In the genomic region with DNA sequence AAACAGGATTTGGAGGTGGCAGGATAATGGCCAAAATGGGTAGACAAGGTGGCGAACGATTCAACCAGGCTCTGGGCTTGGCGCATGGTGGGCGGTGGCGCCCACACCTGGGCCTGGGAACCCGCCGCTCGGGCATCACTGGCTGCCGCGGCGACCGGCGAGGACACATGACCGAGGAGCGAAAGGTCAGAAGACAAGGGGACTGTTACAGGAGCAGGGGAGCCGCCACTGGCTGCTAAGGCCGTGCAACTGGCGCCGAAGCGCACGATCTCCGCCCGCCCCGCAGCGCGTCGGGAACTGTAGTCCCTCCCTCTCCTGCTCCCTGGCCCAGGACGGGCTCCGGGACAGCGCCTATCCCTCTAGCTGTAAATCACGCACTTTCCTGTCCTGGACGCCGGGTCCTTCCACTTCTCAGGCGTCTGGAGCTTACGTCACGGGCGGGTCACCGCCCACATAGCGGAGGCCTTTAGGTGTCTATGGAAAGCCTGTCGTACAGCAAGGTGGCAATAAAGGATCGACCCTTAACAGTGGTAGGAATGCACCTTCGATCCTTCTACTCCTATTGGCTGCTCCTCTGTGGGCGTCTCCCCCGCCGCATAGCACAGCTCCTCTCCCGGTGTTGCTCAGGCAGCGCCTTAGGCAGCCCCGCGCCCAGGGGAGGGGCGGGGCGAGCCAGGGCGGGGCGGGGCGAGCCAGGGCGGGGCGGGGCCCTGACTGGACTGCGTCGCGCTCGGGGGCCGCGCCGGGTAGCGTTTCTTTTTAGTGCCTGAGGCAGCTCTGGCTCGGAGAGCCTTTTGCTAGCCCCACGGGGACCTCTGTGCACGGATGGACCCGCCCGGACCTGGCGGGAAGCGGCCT, we compare ENCODE assay signal across 1 cellular context.
TF ChIP-seq lines count a peak whose summit lies in the region.

A gene with protein sequence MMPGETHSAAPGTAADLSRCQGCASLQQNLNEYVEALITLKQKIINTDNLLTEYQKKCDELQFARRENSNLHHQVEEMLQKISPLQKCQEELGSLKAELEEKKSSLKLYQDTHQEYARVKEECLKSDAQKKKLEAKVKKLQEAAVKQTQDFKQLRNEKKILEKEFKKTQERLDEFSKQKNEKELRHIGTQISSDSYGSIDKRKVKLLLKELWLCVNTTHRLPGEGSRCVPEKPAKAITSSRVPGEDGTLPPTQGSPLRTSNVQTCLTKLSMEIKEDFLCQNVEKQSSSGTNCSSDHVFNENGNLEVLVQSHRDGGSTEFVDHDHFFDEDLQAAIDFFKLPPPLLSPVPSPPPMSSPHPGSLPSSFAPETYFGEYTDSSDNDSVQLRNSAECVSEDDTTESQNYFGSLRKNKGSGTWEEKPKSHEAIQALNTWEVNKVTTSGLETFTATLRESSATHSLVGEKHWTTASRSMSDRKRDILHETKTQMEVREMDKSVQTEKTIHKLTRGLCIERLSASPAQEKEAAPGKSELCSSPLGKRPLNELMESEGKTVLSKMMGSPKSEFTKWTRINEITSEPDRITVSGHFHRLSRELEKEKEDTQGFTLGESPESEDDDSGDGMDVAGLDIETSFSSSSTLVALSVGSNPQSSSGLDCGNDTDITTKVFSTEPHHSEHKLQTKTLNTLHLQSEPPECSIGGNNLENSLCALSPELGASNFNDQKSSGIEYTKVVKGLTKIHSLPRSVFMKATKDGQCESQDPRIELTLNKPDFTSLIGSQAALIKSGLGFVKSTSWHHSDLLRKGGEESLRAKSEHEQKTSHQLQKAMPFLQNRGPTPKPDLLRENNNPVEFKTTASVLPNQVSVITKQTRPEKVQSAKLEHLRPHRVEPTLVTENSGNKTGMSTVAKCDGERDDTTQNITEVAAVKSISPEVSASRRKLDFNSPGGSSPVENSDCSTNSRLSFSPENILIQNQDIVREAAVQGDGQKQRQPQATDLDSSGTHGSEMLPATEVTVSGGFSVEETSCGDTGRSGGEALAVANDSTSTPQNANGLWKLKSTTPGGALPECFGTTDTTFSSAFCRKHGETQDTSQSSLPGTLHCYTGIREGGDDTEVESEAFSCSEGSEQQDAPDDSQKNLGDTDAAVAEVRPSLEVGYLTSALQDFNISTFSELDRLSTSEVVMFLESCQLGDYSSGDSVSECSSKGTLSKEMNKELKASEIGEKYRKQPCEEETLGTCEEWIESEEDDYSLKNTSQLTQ (N-terminal part only) (plus strand): TSS at position 717 of the 858 bp plus-strand sequence. CDS start 239 bp downstream, outside the sequence.

TF ChIP-seq in K562, 482 proteins besides CTCF, POLR2A, EP300 and RAD21 (continued from another document and continues in another):
- TF ChIP-seq, protein P1, sequence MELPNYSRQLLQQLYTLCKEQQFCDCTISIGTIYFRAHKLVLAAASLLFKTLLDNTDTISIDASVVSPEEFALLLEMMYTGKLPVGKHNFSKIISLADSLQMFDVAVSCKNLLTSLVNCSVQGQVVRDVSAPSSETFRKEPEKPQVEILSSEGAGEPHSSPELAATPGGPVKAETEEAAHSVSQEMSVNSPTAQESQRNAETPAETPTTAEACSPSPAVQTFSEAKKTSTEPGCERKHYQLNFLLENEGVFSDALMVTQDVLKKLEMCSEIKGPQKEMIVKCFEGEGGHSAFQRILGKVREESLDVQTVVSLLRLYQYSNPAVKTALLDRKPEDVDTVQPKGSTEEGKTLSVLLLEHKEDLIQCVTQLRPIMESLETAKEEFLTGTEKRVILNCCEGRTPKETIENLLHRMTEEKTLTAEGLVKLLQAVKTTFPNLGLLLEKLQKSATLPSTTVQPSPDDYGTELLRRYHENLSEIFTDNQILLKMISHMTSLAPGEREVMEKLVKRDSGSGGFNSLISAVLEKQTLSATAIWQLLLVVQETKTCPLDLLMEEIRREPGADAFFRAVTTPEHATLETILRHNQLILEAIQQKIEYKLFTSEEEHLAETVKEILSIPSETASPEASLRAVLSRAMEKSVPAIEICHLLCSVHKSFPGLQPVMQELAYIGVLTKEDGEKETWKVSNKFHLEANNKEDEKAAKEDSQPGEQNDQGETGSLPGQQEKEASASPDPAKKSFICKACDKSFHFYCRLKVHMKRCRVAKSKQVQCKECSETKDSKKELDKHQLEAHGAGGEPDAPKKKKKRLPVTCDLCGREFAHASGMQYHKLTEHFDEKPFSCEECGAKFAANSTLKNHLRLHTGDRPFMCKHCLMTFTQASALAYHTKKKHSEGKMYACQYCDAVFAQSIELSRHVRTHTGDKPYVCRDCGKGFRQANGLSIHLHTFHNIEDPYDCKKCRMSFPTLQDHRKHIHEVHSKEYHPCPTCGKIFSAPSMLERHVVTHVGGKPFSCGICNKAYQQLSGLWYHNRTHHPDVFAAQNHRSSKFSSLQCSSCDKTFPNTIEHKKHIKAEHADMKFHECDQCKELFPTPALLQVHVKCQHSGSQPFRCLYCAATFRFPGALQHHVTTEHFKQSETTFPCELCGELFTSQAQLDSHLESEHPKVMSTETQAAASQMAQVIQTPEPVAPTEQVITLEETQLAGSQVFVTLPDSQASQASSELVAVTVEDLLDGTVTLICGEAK (IDR thresholded peaks at IDR 0.05): peak; percentile 18; the same call in 1 of the 2 replicates
- TF ChIP-seq, protein P1 (CRISPR knock-in tag; IDR thresholded peaks at IDR 0.05): no peak
- TF ChIP-seq, protein P2, sequence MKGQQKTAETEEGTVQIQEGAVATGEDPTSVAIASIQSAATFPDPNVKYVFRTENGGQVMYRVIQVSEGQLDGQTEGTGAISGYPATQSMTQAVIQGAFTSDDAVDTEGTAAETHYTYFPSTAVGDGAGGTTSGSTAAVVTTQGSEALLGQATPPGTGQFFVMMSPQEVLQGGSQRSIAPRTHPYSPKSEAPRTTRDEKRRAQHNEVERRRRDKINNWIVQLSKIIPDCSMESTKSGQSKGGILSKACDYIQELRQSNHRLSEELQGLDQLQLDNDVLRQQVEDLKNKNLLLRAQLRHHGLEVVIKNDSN (CRISPR knock-in tag; IDR thresholded peaks at IDR 0.05): peak; percentile 77
- peak; percentile 44 for TF ChIP-seq RFX1 (IDR thresholded peaks at IDR 0.05)
- TF ChIP-seq, protein P3, sequence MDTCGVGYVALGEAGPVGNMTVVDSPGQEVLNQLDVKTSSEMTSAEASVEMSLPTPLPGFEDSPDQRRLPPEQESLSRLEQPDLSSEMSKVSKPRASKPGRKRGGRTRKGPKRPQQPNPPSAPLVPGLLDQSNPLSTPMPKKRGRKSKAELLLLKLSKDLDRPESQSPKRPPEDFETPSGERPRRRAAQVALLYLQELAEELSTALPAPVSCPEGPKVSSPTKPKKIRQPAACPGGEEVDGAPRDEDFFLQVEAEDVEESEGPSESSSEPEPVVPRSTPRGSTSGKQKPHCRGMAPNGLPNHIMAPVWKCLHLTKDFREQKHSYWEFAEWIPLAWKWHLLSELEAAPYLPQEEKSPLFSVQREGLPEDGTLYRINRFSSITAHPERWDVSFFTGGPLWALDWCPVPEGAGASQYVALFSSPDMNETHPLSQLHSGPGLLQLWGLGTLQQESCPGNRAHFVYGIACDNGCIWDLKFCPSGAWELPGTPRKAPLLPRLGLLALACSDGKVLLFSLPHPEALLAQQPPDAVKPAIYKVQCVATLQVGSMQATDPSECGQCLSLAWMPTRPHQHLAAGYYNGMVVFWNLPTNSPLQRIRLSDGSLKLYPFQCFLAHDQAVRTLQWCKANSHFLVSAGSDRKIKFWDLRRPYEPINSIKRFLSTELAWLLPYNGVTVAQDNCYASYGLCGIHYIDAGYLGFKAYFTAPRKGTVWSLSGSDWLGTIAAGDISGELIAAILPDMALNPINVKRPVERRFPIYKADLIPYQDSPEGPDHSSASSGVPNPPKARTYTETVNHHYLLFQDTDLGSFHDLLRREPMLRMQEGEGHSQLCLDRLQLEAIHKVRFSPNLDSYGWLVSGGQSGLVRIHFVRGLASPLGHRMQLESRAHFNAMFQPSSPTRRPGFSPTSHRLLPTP (IDR thresholded peaks at IDR 0.05; ENCODE audit: borderline replicate concordance, extremely low read depth, insufficient read length): no peak
- TF ChIP-seq ZNF431 (CRISPR knock-in tag; IDR thresholded peaks at IDR 0.05): no peak
- TF ChIP-seq, protein P4, sequence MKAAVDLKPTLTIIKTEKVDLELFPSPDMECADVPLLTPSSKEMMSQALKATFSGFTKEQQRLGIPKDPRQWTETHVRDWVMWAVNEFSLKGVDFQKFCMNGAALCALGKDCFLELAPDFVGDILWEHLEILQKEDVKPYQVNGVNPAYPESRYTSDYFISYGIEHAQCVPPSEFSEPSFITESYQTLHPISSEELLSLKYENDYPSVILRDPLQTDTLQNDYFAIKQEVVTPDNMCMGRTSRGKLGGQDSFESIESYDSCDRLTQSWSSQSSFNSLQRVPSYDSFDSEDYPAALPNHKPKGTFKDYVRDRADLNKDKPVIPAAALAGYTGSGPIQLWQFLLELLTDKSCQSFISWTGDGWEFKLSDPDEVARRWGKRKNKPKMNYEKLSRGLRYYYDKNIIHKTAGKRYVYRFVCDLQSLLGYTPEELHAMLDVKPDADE (conservative IDR thresholded peaks at IDR 0.05; ENCODE audit: control insufficient read depth, low read depth, low read length): peak; percentile 86
- no peak for TF ChIP-seq OTX1 (CRISPR knock-in tag; IDR thresholded peaks at IDR 0.05)
- TF ChIP-seq DIDO1 (tag; IDR thresholded peaks at IDR 0.05; ENCODE audit: low read depth): peak; percentile 87
- TF ChIP-seq BACH1 (tag; IDR thresholded peaks at IDR 0.05): no peak
- TF ChIP-seq TSC22D4 (tag; IDR thresholded peaks at IDR 0.05): no peak
- TF ChIP-seq MAFK (IDR thresholded peaks at IDR 0.05; ENCODE audit: low read length): no peak
- TF ChIP-seq ZNF140 (CRISPR knock-in tag; IDR thresholded peaks at IDR 0.05): no peak
- TF ChIP-seq SMC3 (conservative IDR thresholded peaks at IDR 0.05; ENCODE audit: insufficient read depth, low read depth, low read length): no peak
- no peak for TF ChIP-seq HIVEP1 (CRISPR knock-in tag; IDR thresholded peaks at IDR 0.05)
- TF ChIP-seq RBBP5 (IDR thresholded peaks at IDR 0.05; ENCODE audit: borderline replicate concordance, insufficient read depth, low read length, poor library complexity, severe bottlenecking): no peak
- TF ChIP-seq SIRT6 (IDR thresholded peaks at IDR 0.05; ENCODE audit: low read depth, low read length): no peak
- TF ChIP-seq, protein P5, sequence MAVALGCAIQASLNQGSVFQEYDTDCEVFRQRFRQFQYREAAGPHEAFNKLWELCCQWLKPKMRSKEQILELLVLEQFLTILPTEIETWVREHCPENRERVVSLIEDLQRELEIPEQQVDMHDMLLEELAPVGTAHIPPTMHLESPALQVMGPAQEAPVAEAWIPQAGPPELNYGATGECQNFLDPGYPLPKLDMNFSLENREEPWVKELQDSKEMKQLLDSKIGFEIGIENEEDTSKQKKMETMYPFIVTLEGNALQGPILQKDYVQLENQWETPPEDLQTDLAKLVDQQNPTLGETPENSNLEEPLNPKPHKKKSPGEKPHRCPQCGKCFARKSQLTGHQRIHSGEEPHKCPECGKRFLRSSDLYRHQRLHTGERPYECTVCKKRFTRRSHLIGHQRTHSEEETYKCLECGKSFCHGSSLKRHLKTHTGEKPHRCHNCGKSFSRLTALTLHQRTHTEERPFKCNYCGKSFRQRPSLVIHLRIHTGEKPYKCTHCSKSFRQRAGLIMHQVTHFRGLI (CRISPR knock-in tag; IDR thresholded peaks at IDR 0.05): no peak
- TF ChIP-seq CREB1 (IDR thresholded peaks at IDR 0.05): peak; percentile 98
- peak; percentile 99 for TF ChIP-seq CREB1 (CRISPR knock-in tag; IDR thresholded peaks at IDR 0.05)
- no peak for TF ChIP-seq ZC3H8 (IDR thresholded peaks at IDR 0.05)
- TF ChIP-seq ILF3 (IDR thresholded peaks at IDR 0.05; ENCODE audit: borderline replicate concordance): no peak
- TF ChIP-seq, protein P6, sequence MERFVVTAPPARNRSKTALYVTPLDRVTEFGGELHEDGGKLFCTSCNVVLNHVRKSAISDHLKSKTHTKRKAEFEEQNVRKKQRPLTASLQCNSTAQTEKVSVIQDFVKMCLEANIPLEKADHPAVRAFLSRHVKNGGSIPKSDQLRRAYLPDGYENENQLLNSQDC (CRISPR knock-in tag; IDR thresholded peaks at IDR 0.05): no peak
- TF ChIP-seq, protein P7, sequence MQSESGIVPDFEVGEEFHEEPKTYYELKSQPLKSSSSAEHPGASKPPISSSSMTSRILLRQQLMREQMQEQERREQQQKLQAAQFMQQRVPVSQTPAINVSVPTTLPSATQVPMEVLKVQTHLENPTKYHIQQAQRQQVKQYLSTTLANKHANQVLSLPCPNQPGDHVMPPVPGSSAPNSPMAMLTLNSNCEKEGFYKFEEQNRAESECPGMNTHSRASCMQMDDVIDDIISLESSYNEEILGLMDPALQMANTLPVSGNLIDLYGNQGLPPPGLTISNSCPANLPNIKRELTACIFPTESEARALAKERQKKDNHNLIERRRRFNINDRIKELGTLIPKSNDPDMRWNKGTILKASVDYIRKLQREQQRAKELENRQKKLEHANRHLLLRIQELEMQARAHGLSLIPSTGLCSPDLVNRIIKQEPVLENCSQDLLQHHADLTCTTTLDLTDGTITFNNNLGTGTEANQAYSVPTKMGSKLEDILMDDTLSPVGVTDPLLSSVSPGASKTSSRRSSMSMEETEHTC (IDR thresholded peaks at IDR 0.05): no peak
- TF ChIP-seq ZNF445 (CRISPR knock-in tag; IDR thresholded peaks at IDR 0.05; ENCODE audit: low read depth): no peak
- TF ChIP-seq PCBP1 (IDR thresholded peaks at IDR 0.05; ENCODE audit: low read depth, low read length, poor library complexity, severe bottlenecking): no peak
- TF ChIP-seq, protein P8, sequence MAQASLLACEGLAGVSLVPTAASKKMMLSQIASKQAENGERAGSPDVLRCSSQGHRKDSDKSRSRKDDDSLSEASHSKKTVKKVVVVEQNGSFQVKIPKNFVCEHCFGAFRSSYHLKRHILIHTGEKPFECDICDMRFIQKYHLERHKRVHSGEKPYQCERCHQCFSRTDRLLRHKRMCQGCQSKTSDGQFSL (CRISPR knock-in tag; IDR thresholded peaks at IDR 0.05): no peak
- TF ChIP-seq, protein P8 (tag; IDR thresholded peaks at IDR 0.05): no peak
- no peak for TF ChIP-seq RBM39 (optimal IDR thresholded peaks at IDR 0.05; ENCODE audit: low read depth, low read length)
